Comparison of ENCODE assay signal across 21 cellular contexts in the genomic region with DNA sequence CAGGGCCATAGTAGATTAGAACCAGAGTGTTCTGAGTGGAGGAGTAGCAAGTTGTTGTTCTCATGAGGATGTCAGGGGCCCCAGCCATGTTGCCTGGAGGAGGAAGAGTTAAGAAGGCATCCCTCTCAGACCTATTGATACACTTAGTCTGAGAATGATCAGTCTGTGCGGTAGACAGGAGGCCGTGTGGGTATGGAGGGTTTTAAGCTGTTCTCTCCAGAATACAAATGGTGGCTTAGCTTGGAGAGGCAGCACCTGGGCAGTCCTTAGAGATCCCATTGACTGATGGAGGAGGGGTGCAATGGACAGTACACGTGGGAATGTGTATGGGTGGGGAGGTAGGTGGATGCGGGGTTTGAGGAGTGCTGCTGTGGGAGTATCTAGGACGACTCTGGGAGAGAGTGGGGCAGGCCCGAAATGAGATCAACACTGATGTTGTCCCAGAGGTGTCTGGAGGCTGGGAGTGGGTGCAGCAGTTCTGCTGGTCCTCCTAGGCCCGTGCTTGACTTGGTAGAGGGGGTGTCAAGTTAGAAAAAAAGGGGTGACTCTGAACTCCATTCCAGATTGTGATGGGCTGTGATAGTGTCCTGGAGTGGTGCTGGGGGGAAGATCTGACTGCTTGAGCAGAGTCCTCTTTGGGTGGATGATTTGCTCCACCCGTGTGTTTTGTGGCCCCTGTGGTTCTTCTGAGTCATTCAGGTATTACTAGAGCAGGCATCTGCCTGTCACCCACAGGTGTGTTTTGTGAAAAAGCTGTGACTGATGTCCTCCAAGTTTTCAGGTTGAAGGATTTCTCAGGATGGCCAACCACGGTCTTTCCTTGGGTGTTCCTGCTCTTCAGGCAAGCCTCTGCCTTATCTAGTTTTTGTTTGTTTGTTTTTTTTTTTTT. TPM values are rescaled to one million over a fixed set of nuclear protein-coding genes. Genes with fewer than 3 reads are reported as not detected.
A peak's percentile ranks its signal among the peaks of the same experiment; 100 is the strongest.
DNase-seq lines count a peak whose midpoint lies in the region; ATAC-seq, FAIRE-seq and TF ChIP-seq lines count a peak whose summit lies in the region.
"Had no signal": no experiment of that assay in that cellular context is flagged by ENCODE, and none has a peak within 500 bp of the region (broad histone marks: within the 10 kb centered on the region; RNA-seq: fewer than 3 reads in every experiment).

No MANE protein-coding gene starts in this region.

- H2BK5ac ChIP-seq in neuronal stem cell (ENCODE audit: low read length): no peak overlapping the region

- no peak for TF ChIP-seq RAD21 in GM12878 (IDR thresholded peaks at IDR 0.05; ENCODE audit: insufficient read depth, low read depth, low read length)

- peaks cover 6% of the 10 kb centered on the region for H3K9me3 Mint-ChIP-seq in activated CD4-positive, alpha-beta T cell treated with anti-CD3 and anti-CD28 coated beads, Interleukin-2, amount 10 ng/mL, durations not matched to agents 7 days and 5 days
- no peaks in the 10 kb centered on the region for H3K9me3 Mint-ChIP-seq in IgD-negative memory B cell

- H3K36me3 Mint-ChIP-seq in activated CD4-positive, alpha-beta T cell treated with anti-CD3 and anti-CD28 coated beads, Interleukin-2, amount 10 ng/mL, durations not matched to agents 7 days and 5 days (ENCODE audit: low read depth): peaks cover 20% of the 10 kb centered on the region
- peaks cover 5% of the 10 kb centered on the region for H3K36me3 Mint-ChIP-seq in IgD-negative memory B cell

- POLR2A ChIA-PET in activated CD4-positive, alpha-beta T cell treated with anti-CD3 and anti-CD28 coated beads, Interleukin-2, amount 10 ng/mL, durations not matched to agents 7 days and 5 days (lab: Charles Lee): no interaction called here
- POLR2A ChIA-PET in GM12878 (lab: Charles Lee): interaction anchor here (1.1 to 5.1 kb wide), 3 partner anchors 11 to 233 kb away, joined by 3 to 60 read pairs (median 3); a partner anchor contains a TSS

- H3K9ac ChIP-seq in GM12878 (ENCODE audit: control insufficient read depth, insufficient read depth, low read length): no peak overlapping the region
- H3K9ac ChIP-seq in neuronal stem cell (ENCODE audit: low read depth, low read length, poor library complexity): no peak overlapping the region

- H3K27ac Mint-ChIP-seq in activated CD4-positive, alpha-beta T cell treated with anti-CD3 and anti-CD28 coated beads, Interleukin-2, amount 10 ng/mL, durations not matched to agents 7 days and 5 days: peak overlapping the region; percentile 84
- peak overlapping the region; percentile 31 to 91 (median 72) for H3K27ac Mint-ChIP-seq in IgD-negative memory B cell

- H2AK5ac ChIP-seq in neuronal stem cell (ENCODE audit: low read depth, low read length): no peak overlapping the region

- RAD21 ChIA-PET in GM12878 (lab: Charles Lee; ENCODE audit: unreplicated experiment): interaction anchor here (0.7 to 9.2 kb wide), 7 partner anchors 14 to 333 kb away, joined by 3 to 132 read pairs (median 3); a partner anchor contains a TSS

- H3K36me3 ChIP-seq in GM12878 (ENCODE audit: control insufficient read depth in 2 of 2, insufficient read depth in 2 of 2, low read length in 1 of 2) (peaks cover 0 to 5% of the 10 kb centered on the region in 2 experiments; a peak in 1 of 4 replicates), neuronal stem cell (replicated peaks in 1 of 2; ENCODE audit: control insufficient read depth in 2 of 2, insufficient read depth in 2 of 2, low read length in 2 of 2) (peaks cover 0 to 15% of the 10 kb centered on the region in 2 donors), psoas muscle (ENCODE audit: insufficient read depth in 1 of 2, low read depth in 1 of 2) (peaks cover 0 to 17% of the 10 kb centered on the region in 2 donors)

- H3K4me2 ChIP-seq in GM12878 (ENCODE audit: control insufficient read depth, insufficient read depth) (peak overlapping the region; percentile 34), neuronal stem cell (ENCODE audit: insufficient read depth, low read length, poor library complexity, severe bottlenecking) (no peak overlapping the region)
- H3K4me2 ChIP-seq: A549 had no signal

- peak overlapping the region; percentile 35 for H3K18ac ChIP-seq in neuronal stem cell (ENCODE audit: low read length)

- TF ChIP-seq POLR2A in GM12878 (IDR thresholded peaks at IDR 0.05; ENCODE audit: low read depth, low read length): no peak

- H3K9me3 ChIP-seq in GM12878 (replicated peaks; ENCODE audit: control insufficient read depth, insufficient read depth, low read length): no peaks in the 10 kb centered on the region
- no peaks in the 10 kb centered on the region for H3K9me3 ChIP-seq in neuronal stem cell (replicated peaks in 1 of 2; ENCODE audit: control insufficient read depth in 2 of 2, insufficient read depth in 1 of 2, low read depth in 1 of 2, low read length in 2 of 2)
- no peaks in the 10 kb centered on the region for H3K9me3 ChIP-seq in psoas muscle
- H3K9me3 ChIP-seq: A549 had no signal

- ATAC-seq in GM12878 (no peak), psoas muscle (no peak)
- ATAC-seq: A549 had no signal

- H3K4ac ChIP-seq in neuronal stem cell (ENCODE audit: low read length): no peak overlapping the region

- no peak overlapping the region for H2BK120ac ChIP-seq in neuronal stem cell (ENCODE audit: low read depth, low read length)

- TF ChIP-seq EP300 in GM12878 (IDR thresholded peaks at IDR 0.05; ENCODE audit: borderline replicate concordance in 1 of 2, control insufficient read depth in 1 of 2, low read depth in 2 of 2, low read length in 2 of 2): peak in 1 of 2 experiments; percentile 37; a peak in 1 of 4 replicates

- peak overlapping the region; percentile 62 for H2BK15ac ChIP-seq in neuronal stem cell (ENCODE audit: low read length)

- no peak for FAIRE-seq in GM12878 (lab: Jason Lieb, UNC)
- FAIRE-seq: A549, G401.6, GM19239, islet of Langerhans had no signal

- peaks cover 14% of the 10 kb centered on the region for H3K79me2 ChIP-seq in GM12878 (ENCODE audit: control insufficient read depth, insufficient read depth, low read length)

- H3K4me1 ChIP-seq in GM12878 (ENCODE audit: control insufficient read depth, insufficient read depth, low read length): peaks cover 30% of the 10 kb centered on the region
- H3K4me1 ChIP-seq in neuronal stem cell (ENCODE audit: control insufficient read depth in 2 of 2, insufficient read depth in 1 of 2, low read depth in 1 of 2, low read length in 2 of 2): peaks cover 13 to 15% of the 10 kb centered on the region in 2 donors
- H3K4me1 ChIP-seq in psoas muscle: peaks cover 14% of the 10 kb centered on the region

- H3K14ac ChIP-seq in neuronal stem cell (ENCODE audit: low read length): no peak overlapping the region

- intact Hi-C loops in GM12878 (cut with micrococcal nuclease; ENCODE audit: unreplicated experiment): loop anchor here (1.0 kb wide), 1 partner anchor 35 kb away; no protein-coding TSS in a partner anchor
- intact Hi-C loops in psoas muscle (cut with DNase I): loop anchor here (2.0 to 5.0 kb wide), 3 partner anchors 36 to 231 kb away; a partner anchor contains a TSS

- H3K4me1 Mint-ChIP-seq in activated CD4-positive, alpha-beta T cell treated with anti-CD3 and anti-CD28 coated beads, Interleukin-2, amount 10 ng/mL, durations not matched to agents 7 days and 5 days: peaks cover 54% of the 10 kb centered on the region
- peaks cover 14 to 19% (median 16%) of the 10 kb centered on the region in 3 donors for H3K4me1 Mint-ChIP-seq in IgD-negative memory B cell

- H4K20me1 ChIP-seq in GM12878 (ENCODE audit: control insufficient read depth, insufficient read depth): no peaks in the 10 kb centered on the region

- H4K8ac ChIP-seq in neuronal stem cell (ENCODE audit: low read depth, low read length): no peak overlapping the region

- no peaks in the 10 kb centered on the region for H3K79me1 ChIP-seq in neuronal stem cell (ENCODE audit: low read depth, low read length)

- SMC1A ChIA-PET in GM12878 (lab: Charles Lee; ENCODE audit: uncharacterized antibody, unreplicated experiment): interaction anchor here (1.0 to 6.2 kb wide), 4 partner anchors 35 to 421 kb away, joined by 3 to 116 read pairs (median 5); a partner anchor contains a TSS

- in situ Hi-C loops in GM12878 (cut with MboI): loop anchor here (5.0 kb wide), 1 partner anchor 239 kb away; no protein-coding TSS in a partner anchor

- peak; percentile 60 for DNase-seq in activated CD4-positive, alpha-beta T cell treated with anti-CD3 and anti-CD28 coated beads, Interleukin-2, amount 10 ng/mL, durations not matched to agents 7 days and 5 days
- DNase-seq in activated CD4-positive, alpha-beta T cell treated with anti-CD3 and anti-CD28 coated beads, Interleukin-2, amount 50 U/mL, for 1 hour: no peak
- no peak for DNase-seq in GM12878 (ENCODE audit: low read depth, low spot score)
- no peak for DNase-seq in neuronal stem cell (ENCODE audit: low spot score)
- DNase-seq in psoas muscle: no peak
- DNase-seq in germinal center (ENCODE audit: low spot score): no peak
- no peak for DNase-seq in SW480 (ENCODE audit: low spot score)
- DNase-seq: activated CD8-positive, alpha-beta memory T cell treated with anti-CD3 and anti-CD28 coated beads for 24 hours; head of caudate nucleus; Karpas-422; NCI-H1417; NCI-H2227 treated with DMSO at 0.1 percent for 48 hours; nucleus accumbens; Right ventricle myocardium superior; T-helper 9 cell had no signal

- H3K4me3 Mint-ChIP-seq in activated CD4-positive, alpha-beta T cell treated with anti-CD3 and anti-CD28 coated beads, Interleukin-2, amount 10 ng/mL, durations not matched to agents 7 days and 5 days: no peak overlapping the region
- no peak overlapping the region for H3K4me3 Mint-ChIP-seq in IgD-negative memory B cell

- H3K27ac ChIP-seq in GM12878 (ENCODE audit: control insufficient read depth, insufficient read depth) (peak overlapping the region; percentile 7; the same call in 1 of the 2 replicates), neuronal stem cell (replicated peaks; ENCODE audit: low read length) (no peak overlapping the region), psoas muscle (no peak overlapping the region)
- H3K27ac ChIP-seq: A549 had no signal

- BruUV-seq in GM12878 (replicated peaks; lab: Mats Ljungman, UMichigan): no TSS peak

- H2AFZ ChIP-seq in GM12878 (ENCODE audit: control insufficient read depth, low read depth, low read length) (peak overlapping the region; percentile 13; the same call in 1 of the 2 replicates), neuronal stem cell (ENCODE audit: low read length) (peak overlapping the region; percentile 23)

- no peaks in the 10 kb centered on the region for H3K27me3 ChIP-seq in GM12878 (replicated peaks in 1 of 2; ENCODE audit: control insufficient read depth in 2 of 2, insufficient read depth in 2 of 2, low read length in 1 of 2)
- no peaks in the 10 kb centered on the region for H3K27me3 ChIP-seq in neuronal stem cell (ENCODE audit: control insufficient read depth in 3 of 3, insufficient read depth in 3 of 3, low read depth in 1 of 3, low read length in 3 of 3)
- H3K27me3 ChIP-seq in psoas muscle (ENCODE audit: insufficient read depth in 3 of 3, low read length in 2 of 3): no peaks in the 10 kb centered on the region

- CTCF ChIA-PET in activated CD4-positive, alpha-beta T cell treated with anti-CD3 and anti-CD28 coated beads, Interleukin-2, amount 10 ng/mL, durations not matched to agents 7 days and 5 days (lab: Charles Lee): interaction anchor here (0.6 to 2.1 kb wide), 4 partner anchors 29 to 255 kb away, joined by 3 to 4 read pairs (median 4); no protein-coding TSS in a partner anchor
- CTCF ChIA-PET in GM12878 (lab: Yijun Ruan, JAX): interaction anchor here (1.0 to 7.3 kb wide), 3 partner anchors 155 to 237 kb away, joined by 3 to 111 read pairs (median 4); a partner anchor contains a TSS

- H3K4me3 ChIP-seq in GM12878 (no peak overlapping the region), neuronal stem cell (ENCODE audit: low read length in 2 of 2) (no peak overlapping the region), psoas muscle (no peak overlapping the region)
- H3K4me3 ChIP-seq: A549, skin epidermis had no signal

- TF ChIP-seq CTCF in GM12878 (IDR thresholded peaks at IDR 0.05 in 2 of 3, conservative IDR thresholded peaks at IDR 0.05 in 1 of 3; ENCODE audit: control insufficient read depth in 2 of 3, extremely low read depth in 1 of 3, insufficient read depth in 1 of 3, low read depth in 3 of 3, low read length in 3 of 3) (no peak), psoas muscle (IDR thresholded peaks at IDR 0.05) (no peak)

- WGBS in GM12878 (ENCODE audit: insufficient coverage, insufficient replicate concordance, low lambda C conversion rate, missing lambda C conversion rate): 52% methylated on average over 9 of the region's 9 CpGs
- WGBS in neuronal stem cell (ENCODE audit: extremely low coverage in 2 of 2, insufficient read length in 2 of 2, insufficient replicate concordance in 1 of 2), 2 donors: no CpG with 5 or more reads among the region's 9 CpGs
- 69 to 77% (median 72%) methylated on average over 9 of the region's 9 CpGs for WGBS in psoas muscle, 3 donors

- H3K27me3 Mint-ChIP-seq in activated CD4-positive, alpha-beta T cell treated with anti-CD3 and anti-CD28 coated beads, Interleukin-2, amount 10 ng/mL, durations not matched to agents 7 days and 5 days: no peaks in the 10 kb centered on the region
- H3K27me3 Mint-ChIP-seq in IgD-negative memory B cell: no peaks in the 10 kb centered on the region

- H2BK12ac ChIP-seq in neuronal stem cell (ENCODE audit: low read length): no peak overlapping the region

- peak overlapping the region; percentile 75 for H3K23ac ChIP-seq in neuronal stem cell (ENCODE audit: low read depth, low read length, poor library complexity)

- no peak overlapping the region for H4K91ac ChIP-seq in neuronal stem cell (ENCODE audit: low read depth, low read length, poor library complexity)

RNA-seq across cellular contexts. Expression of a gene that starts 44.7 kb away (rescaled TPM):
- total RNA-seq in activated CD4-positive, alpha-beta T cell treated with anti-CD3 and anti-CD28 coated beads, Interleukin-2, amount 10 ng/mL, durations not matched to agents 7 days and 5 days: 10 to 100 TPM; 26.0 to 27.9 TPM
- polyA plus RNA-seq in IgD-negative memory B cell (30.7 TPM), GM12878 (2011; rRNA removed) (10.0 and 11.1 TPM in 2 replicates), GM12878 (2014; fragmentation: Illumina TruSeq; extraction: Trizol) (11.6 and 13.4 TPM in 2 replicates), GM12878 (2014; fragmentation: Nextera tagmentation; extraction: Ambion mirVana) (1 to 10 TPM; 5.5 to 7.3 TPM), GM12878 (2014; rRNA removed) (10.3 and 13.2 TPM in 2 replicates), GM12878 (2016; fragmentation: Nextera tagmentation; extraction: Ambion mirVana) (10 to 100 TPM; 17.3 to 19.8 TPM), psoas muscle (10 to 100 TPM in 1 of 3 donors, 1 to 10 TPM in 2; 5.3 to 13.3 (median 6.4) TPM)
- 31.6 and 43.1 TPM in 2 replicates for total RNA-seq in GM12878 (2013; cell fraction: nucleolus; rRNA removed)
- total RNA-seq in GM12878 (2014; rRNA removed) (14.2 and 16.9 TPM in 2 replicates), GM12878 (2014; rRNA removed; fragmentation: Illumina TruSeq; extraction: Trizol) (11.4 and 12.0 TPM in 2 replicates), GM12878 (2021) (13.0 and 16.6 TPM in 2 replicates), psoas muscle (10 to 100 TPM in 2 of 4 donors, 1 to 10 TPM in 2; 6.4 to 11.0 (median 9.2) TPM)
- polyA plus RNA-seq in GM12878 (2011; ENCODE audit: low read depth): 4.0 TPM
- polyA plus RNA-seq in GM12878 (2011; cell fraction: cytosol; rRNA removed): 8.8 and 10.2 TPM in 2 replicates
- 17.4 and 18.8 TPM in 2 replicates for polyA plus RNA-seq in GM12878 (2011; cell fraction: nucleus; rRNA removed)
- 6.2 and 9.2 TPM in 2 replicates for polyA plus RNA-seq in GM12878 (2012)
- polyA minus RNA-seq in GM12878 (2011; rRNA and poly(A)+ RNA removed): 53.6 and 54.5 TPM in 2 replicates
- 12.6 and 16.2 TPM in 2 replicates for polyA minus RNA-seq in GM12878 (2011; cell fraction: cytosol; rRNA and poly(A)+ RNA removed)
- polyA minus RNA-seq in GM12878 (2011; cell fraction: nucleus; rRNA and poly(A)+ RNA removed): 22.2 and 31.8 TPM in 2 replicates
- polyA plus RNA-seq in neuronal stem cell (2013, experiment 1 of 2): 5.4 TPM
- 5.6 TPM for polyA plus RNA-seq in neuronal stem cell (2013, experiment 2 of 2)

RNA-seq across cellular contexts. Expression of a gene that starts 58.8 kb away (rescaled TPM):
- 100 to 1,000 TPM; 527 to 544 TPM for total RNA-seq in activated CD4-positive, alpha-beta T cell treated with anti-CD3 and anti-CD28 coated beads, Interleukin-2, amount 10 ng/mL, durations not matched to agents 7 days and 5 days
- polyA plus RNA-seq in IgD-negative memory B cell (123 TPM), GM12878 (2011; rRNA removed) (83.5 and 121 TPM in 2 replicates), GM12878 (2014; fragmentation: Illumina TruSeq; extraction: Trizol) (304 and 338 TPM in 2 replicates), GM12878 (2014; fragmentation: Nextera tagmentation; extraction: Ambion mirVana) (10 to 100 TPM; 24.4 to 28.9 TPM), GM12878 (2014; rRNA removed) (221 and 272 TPM in 2 replicates), GM12878 (2016; fragmentation: Nextera tagmentation; extraction: Ambion mirVana) (100 to 1,000 TPM; 138 to 259 TPM), psoas muscle (100 to 1,000 TPM; 522 to 746 (median 549) TPM)
- total RNA-seq in GM12878 (2013; cell fraction: nucleolus; rRNA removed): 26.7 and 27.7 TPM in 2 replicates
- total RNA-seq in GM12878 (2014; rRNA removed) (64.0 and 84.2 TPM in 2 replicates), GM12878 (2014; rRNA removed; fragmentation: Illumina TruSeq; extraction: Trizol) (45.5 and 47.3 TPM in 2 replicates), GM12878 (2021) (494 and 497 TPM in 2 replicates), psoas muscle (100 to 1,000 TPM; 423 to 683 (median 522) TPM)
- 211 TPM for polyA plus RNA-seq in GM12878 (2011; ENCODE audit: low read depth)
- polyA plus RNA-seq in GM12878 (2011; cell fraction: cytosol; rRNA removed): 149 and 196 TPM in 2 replicates
- 123 and 173 TPM in 2 replicates for polyA plus RNA-seq in GM12878 (2011; cell fraction: nucleus; rRNA removed)
- 433 and 458 TPM in 2 replicates for polyA plus RNA-seq in GM12878 (2012)
- 85.5 and 116 TPM in 2 replicates for polyA minus RNA-seq in GM12878 (2011; rRNA and poly(A)+ RNA removed)
- polyA minus RNA-seq in GM12878 (2011; cell fraction: cytosol; rRNA and poly(A)+ RNA removed): 83.9 and 87.5 TPM in 2 replicates
- polyA minus RNA-seq in GM12878 (2011; cell fraction: nucleus; rRNA and poly(A)+ RNA removed): 37.4 and 58.0 TPM in 2 replicates
- polyA plus RNA-seq in neuronal stem cell (2013, experiment 1 of 2): 359 TPM
- polyA plus RNA-seq in neuronal stem cell (2013, experiment 2 of 2): 357 TPM
